Comparison of ENCODE assay signal across 8 cellular contexts in genomic region chr4:77618383-77619241, GRCh38. TPM values are rescaled to one million over a fixed set of nuclear protein-coding genes. Genes with fewer than 3 reads are reported as not detected.
DNase-seq lines count a peak whose midpoint lies in the region; ATAC-seq and TF ChIP-seq lines count a peak whose summit lies in the region.

No MANE protein-coding gene starts in this region.

- WGBS in lower leg skin, 2 donors: 11 to 13% methylated on average over 12 of the region's 12 CpGs

- intact Hi-C loops in lower leg skin (cut with DNase I; ENCODE audit: low total_unique reads): no loop called here

- TF ChIP-seq CTCF in C4-2B (conservative IDR thresholded peaks at IDR 0.05): peak; percentile 83
- TF ChIP-seq CTCF in coronary artery (IDR thresholded peaks at IDR 0.05): peak; percentile 72
- no peak for TF ChIP-seq CTCF in lower leg skin (IDR thresholded peaks at IDR 0.05)

- H3K4me3 ChIP-seq in coronary artery (no peak overlapping the region), lower leg skin (ENCODE audit: low read depth, poor library complexity, severe bottlenecking) (no peak overlapping the region)

- TF ChIP-seq POLR2A in lower leg skin (IDR thresholded peaks at IDR 0.05): no peak

- no peak overlapping the region for H3K27ac ChIP-seq in C4-2B
- H3K27ac ChIP-seq in coronary artery: no peak overlapping the region

- ATAC-seq in GM19324 (IDR thresholded peaks at IDR 0.05; ENCODE audit: low FRiP score, unreplicated experiment): peak; percentile 80
- peak; percentile 93 for ATAC-seq in HG03354 (IDR thresholded peaks at IDR 0.05; ENCODE audit: poor library complexity, severe bottlenecking, unreplicated experiment)

- DNase-seq in NCI-H510A treated with DMSO at 0.1 percent for 48 hours (lab: John Stamatoyannopoulos, UW) (peak; percentile 95), coronary artery (ENCODE audit: low spot score) (no peak), lower leg skin (ENCODE audit: low spot score in 2 of 2) (peak; percentile 58 to 89)
- DNase-seq in activated CD4-positive, alpha-beta T cell treated with anti-CD3 and anti-CD28 coated beads for 48 hours: peak; percentile 73
- peak; percentile 17 for DNase-seq in stimulated activated CD8-positive, alpha-beta memory T cell treated with anti-CD3 and anti-CD28 coated beads, Interleukin-12 subunit alpha, Interleukin-12 subunit beta, amount 100 ng/mL, for 24 hours (ENCODE audit: extremely low read depth)

RNA-seq across cellular contexts. Expression of gene CXCL13, which starts 13.0 kb away (rescaled TPM):
- total RNA-seq in lower leg skin: under 1 TPM in 1 of 4 donors, not detected in 3; 0.34 TPM

Comparison
In these comparisons a context has a peak if more than half of its experiments do, and no peak if none do; other contexts are left out.
1. CTCF ChIP-seq: peak in C4-2B (single experiment) and coronary artery (single experiment); none in lower leg skin (0 of 3).